ENCODE assay signal across 30 cellular contexts in the genomic region with DNA sequence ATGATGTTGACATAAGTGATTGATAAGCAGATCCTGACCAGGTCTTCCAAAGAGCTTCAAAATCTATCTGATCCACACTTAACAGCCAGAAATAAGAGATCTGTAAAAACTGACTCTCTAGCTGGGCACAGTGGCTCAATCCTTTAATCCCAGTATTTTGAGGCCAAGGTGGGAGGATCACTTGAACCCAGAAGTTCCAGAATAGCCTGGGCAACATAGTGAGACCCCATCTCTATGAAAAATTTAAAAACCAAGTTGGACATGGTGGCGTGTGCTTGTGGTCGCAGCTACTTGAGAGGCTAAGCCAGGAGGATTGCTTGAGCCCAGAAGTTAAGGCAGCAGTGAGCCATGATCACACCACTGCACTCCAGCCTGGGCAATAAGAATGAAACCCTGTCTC. TPM values are rescaled to one million over a fixed set of nuclear protein-coding genes. Genes with fewer than 3 reads are reported as not detected.
"Had no signal": no experiment of that assay in that cellular context is flagged by ENCODE, and none has a peak within 500 bp of the region (broad histone marks: within the 10 kb centered on the region; RNA-seq: fewer than 3 reads in every experiment).

No MANE protein-coding gene starts in this region.

- H2AFZ ChIP-seq: neural progenitor cell, parathyroid adenoma had no signal

- H3K79me2 ChIP-seq: parathyroid adenoma had no signal

- H3K4me1 ChIP-seq: neural progenitor cell, parathyroid adenoma, psoas muscle, suprapubic skin, testis, transverse colon, upper lobe of right lung, uterus had no signal

- ATAC-seq: naive thymus-derived CD8-positive, alpha-beta T cell; natural killer cell treated with Interleukin-12 subunit alpha and Interleukin-12 subunit beta and Interleukin-15 and Interleukin-18, amount 100 ng/mL, for 72 hours; psoas muscle; right cardiac atrium; sciatic nerve; stimulated activated memory B cell treated with anti-CD40 and anti-IgM and Interleukin-4, amounts not matched to agents 10 μg/mL and 1 μg/mL and 100 μg/mL, for 72 hours; stimulated activated naive CD8-positive, alpha-beta T cell treated with anti-CD3 and anti-CD28 coated beads, Interleukin-15, amount 100 ng/mL, for 72 hours; stimulated activated naive CD8-positive, alpha-beta T cell treated with anti-CD3 and anti-CD28 coated beads, Interleukin-15, Interleukin-2, amounts not matched to agents 100 U/mL and 50 U/mL, for 24 hours; upper lobe of right lung had no signal

- H3K9me3 ChIP-seq: ovary, psoas muscle, spleen, suprapubic skin, testis, tibial artery, transverse colon, upper lobe of right lung, uterus had no signal

- H3K27ac ChIP-seq: neural progenitor cell, ovary, parathyroid adenoma, psoas muscle, skin epidermis, spleen, suprapubic skin, testis, tibial artery, transverse colon, upper lobe of right lung, uterus had no signal

- DNase-seq: naive B cell; naive thymus-derived CD8-positive, alpha-beta T cell; occipital lobe; ovary; posterior cingulate gyrus; psoas muscle; right cardiac atrium; spleen; stimulated activated CD4-positive, alpha-beta T cell treated with anti-CD3 and anti-CD28 coated beads, Interleukin-12 subunit alpha, Interleukin-12 subunit beta, amount 100 ng/mL, for 4 hours; stimulated activated CD4-positive, alpha-beta T cell treated with anti-CD3 and anti-CD28 coated beads, Interleukin-1b, Interleukin-23, amount 100 ng/mL, for 48 hours; stimulated activated CD4-positive, alpha-beta T cell treated with anti-CD3 and anti-CD28 coated beads, Interleukin-4, amount 100 ng/mL, for 1 hour; stimulated activated CD4-positive, alpha-beta T cell treated with anti-CD3 and anti-CD28 coated beads, Interleukin-4, amount 100 ng/mL, for 4 hours; stimulated activated CD8-positive, alpha-beta memory T cell treated with anti-CD3 and anti-CD28 coated beads, Interleukin-4, amount 100 ng/mL, for 48 hours; stimulated activated naive CD4-positive, alpha-beta T cell; stimulated activated naive CD8-positive, alpha-beta T cell treated with anti-CD3 and anti-CD28 coated beads, Interleukin-15, amount 100 ng/mL, for 72 hours; stimulated activated naive CD8-positive, alpha-beta T cell treated with anti-CD3 and anti-CD28 coated beads, Interleukin-15, Interleukin-2, amounts not matched to agents 100 U/mL and 50 U/mL, for 24 hours; substantia nigra; testis; tibial artery; transverse colon; upper lobe of right lung; uterus had no signal

- H3K9ac ChIP-seq: neural progenitor cell, parathyroid adenoma had no signal

- H3K4me3 ChIP-seq: neural progenitor cell, ovary, psoas muscle, skin epidermis, smooth muscle cell, spleen, suprapubic skin, testis, tibial artery, transverse colon, upper lobe of right lung, uterus had no signal

- H3K27me3 ChIP-seq: neural progenitor cell, ovary, spleen, suprapubic skin, testis, tibial artery, transverse colon, upper lobe of right lung, uterus had no signal

- H3K36me3 ChIP-seq: neural progenitor cell, ovary, uterus had no signal

- H3K4me2 ChIP-seq: neural progenitor cell, smooth muscle cell had no signal

RNA-seq across cellular contexts. Expression of a gene that starts 45.7 kb away (rescaled TPM):
- total RNA-seq: naive thymus-derived CD8-positive, alpha-beta T cell; natural killer cell treated with Interleukin-12 subunit alpha and Interleukin-12 subunit beta and Interleukin-15 and Interleukin-18, amount 100 ng/mL, for 72 hours had no signal
- polyA plus RNA-seq: smooth muscle cell had no signal
